In the genomic region with DNA sequence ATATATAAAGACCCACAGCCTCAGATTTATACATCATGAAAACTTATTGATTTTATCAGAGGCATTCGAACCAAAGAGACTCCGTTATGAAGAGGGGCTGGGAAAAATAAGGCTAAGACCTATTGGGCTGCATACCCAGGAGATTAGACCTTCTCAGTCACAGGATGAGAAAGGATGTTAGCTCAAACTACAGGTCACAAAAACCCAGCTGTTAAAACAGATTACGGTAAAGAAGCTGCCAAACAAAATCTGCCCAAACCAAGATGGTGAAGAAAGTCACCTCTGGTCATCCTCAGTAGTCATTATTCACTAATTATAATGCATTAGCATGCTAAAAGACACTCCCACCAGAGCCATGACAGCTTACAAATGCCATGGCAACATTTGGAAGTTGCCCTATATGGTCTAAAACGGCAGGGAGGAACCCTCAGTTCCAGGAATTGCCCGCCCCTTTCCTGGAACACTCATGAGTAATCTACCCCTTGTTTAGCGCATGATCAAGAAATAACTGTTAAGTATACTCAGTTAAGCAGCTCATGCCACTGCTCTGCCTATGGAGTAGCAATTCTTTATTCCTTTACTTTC, we compare ENCODE assay signal across 1 cellular context.
TF ChIP-seq lines count a peak whose summit lies in the region.

No MANE protein-coding gene starts in this region.

TF ChIP-seq in K562, 482 proteins besides CTCF, POLR2A, EP300 and RAD21 (continued from another document):
- TF ChIP-seq, protein P1, sequence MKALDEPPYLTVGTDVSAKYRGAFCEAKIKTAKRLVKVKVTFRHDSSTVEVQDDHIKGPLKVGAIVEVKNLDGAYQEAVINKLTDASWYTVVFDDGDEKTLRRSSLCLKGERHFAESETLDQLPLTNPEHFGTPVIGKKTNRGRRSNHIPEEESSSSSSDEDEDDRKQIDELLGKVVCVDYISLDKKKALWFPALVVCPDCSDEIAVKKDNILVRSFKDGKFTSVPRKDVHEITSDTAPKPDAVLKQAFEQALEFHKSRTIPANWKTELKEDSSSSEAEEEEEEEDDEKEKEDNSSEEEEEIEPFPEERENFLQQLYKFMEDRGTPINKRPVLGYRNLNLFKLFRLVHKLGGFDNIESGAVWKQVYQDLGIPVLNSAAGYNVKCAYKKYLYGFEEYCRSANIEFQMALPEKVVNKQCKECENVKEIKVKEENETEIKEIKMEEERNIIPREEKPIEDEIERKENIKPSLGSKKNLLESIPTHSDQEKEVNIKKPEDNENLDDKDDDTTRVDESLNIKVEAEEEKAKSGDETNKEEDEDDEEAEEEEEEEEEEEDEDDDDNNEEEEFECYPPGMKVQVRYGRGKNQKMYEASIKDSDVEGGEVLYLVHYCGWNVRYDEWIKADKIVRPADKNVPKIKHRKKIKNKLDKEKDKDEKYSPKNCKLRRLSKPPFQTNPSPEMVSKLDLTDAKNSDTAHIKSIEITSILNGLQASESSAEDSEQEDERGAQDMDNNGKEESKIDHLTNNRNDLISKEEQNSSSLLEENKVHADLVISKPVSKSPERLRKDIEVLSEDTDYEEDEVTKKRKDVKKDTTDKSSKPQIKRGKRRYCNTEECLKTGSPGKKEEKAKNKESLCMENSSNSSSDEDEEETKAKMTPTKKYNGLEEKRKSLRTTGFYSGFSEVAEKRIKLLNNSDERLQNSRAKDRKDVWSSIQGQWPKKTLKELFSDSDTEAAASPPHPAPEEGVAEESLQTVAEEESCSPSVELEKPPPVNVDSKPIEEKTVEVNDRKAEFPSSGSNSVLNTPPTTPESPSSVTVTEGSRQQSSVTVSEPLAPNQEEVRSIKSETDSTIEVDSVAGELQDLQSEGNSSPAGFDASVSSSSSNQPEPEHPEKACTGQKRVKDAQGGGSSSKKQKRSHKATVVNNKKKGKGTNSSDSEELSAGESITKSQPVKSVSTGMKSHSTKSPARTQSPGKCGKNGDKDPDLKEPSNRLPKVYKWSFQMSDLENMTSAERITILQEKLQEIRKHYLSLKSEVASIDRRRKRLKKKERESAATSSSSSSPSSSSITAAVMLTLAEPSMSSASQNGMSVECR (CRISPR knock-in tag; IDR thresholded peaks at IDR 0.05): no peak
